In genomic region chr12:52181757-52182156, GRCh38 we compare ENCODE assay signal across 9 cellular contexts. TPM values are rescaled to one million over a fixed set of nuclear protein-coding genes. Genes with fewer than 3 reads are reported as not detected.
DNase-seq lines count a peak whose midpoint lies in the region; ATAC-seq, FAIRE-seq and TF ChIP-seq lines count a peak whose summit lies in the region.
"Had no signal": no experiment of that assay in that cellular context is flagged by ENCODE, and none has a peak within 500 bp of the region (broad histone marks: within the 10 kb centered on the region; RNA-seq: fewer than 3 reads in every experiment).

No MANE protein-coding gene starts in this region.

- H3K4me1 ChIP-seq in foreskin keratinocyte = peaks cover 27% of the 10 kb centered on the region

- DNase-seq in AG09309 (ENCODE audit: low read depth) (peak; percentile 29), HTR-8/SVneo (ENCODE audit: insufficient read length, low spot score) (peak; percentile 87), RPMI7951 (ENCODE audit: low read depth) (peak; percentile 81), foreskin keratinocyte (peak in 1 of 2 donors; percentile 50), NCI-H774 (lab: John Stamatoyannopoulos, UW) (no peak), inferior parietal cortex (ENCODE audit: extremely low spot score) (no peak)
- DNase-seq: activated CD4-positive, alpha-beta T cell treated with anti-CD3 and anti-CD28 coated beads for 4 hours had no signal

- ATAC-seq in foreskin keratinocyte = peak; percentile 14
- no peak for ATAC-seq in GM19452 (IDR thresholded peaks at IDR 0.05; ENCODE audit: unreplicated experiment)
- ATAC-seq in HG03565 (IDR thresholded peaks at IDR 0.05; ENCODE audit: unreplicated experiment) = no peak

- peak; percentile 83 for FAIRE-seq in HTR-8/SVneo (lab: Jason Lieb, UNC)

- no peak overlapping the region for H3K27ac ChIP-seq in foreskin keratinocyte

- no peaks in the 10 kb centered on the region for H3K27me3 ChIP-seq in foreskin keratinocyte

- no peak for TF ChIP-seq CTCF in AG09309 (IDR thresholded peaks at IDR 0.05; ENCODE audit: control insufficient read depth, insufficient read depth, low read depth, low read length, missing control alignments)
- TF ChIP-seq CTCF in foreskin keratinocyte (conservative IDR thresholded peaks at IDR 0.05) = no peak

- H3K4me3 ChIP-seq in AG09309 (ENCODE audit: control insufficient read depth, low read depth, low read length) = no peak overlapping the region

RNA-seq across cellular contexts. Expression of gene KRT80, which starts 10.1 kb away (rescaled TPM):
- total RNA-seq in RPMI7951 (2014; rRNA removed; shearing (Covaris generic)) = 1.3 and 2.1 TPM in 2 replicates
- 2.5 and 5.3 TPM in 2 replicates for total RNA-seq in foreskin keratinocyte
- 2.2 and 4.1 TPM in 2 replicates for polyA plus RNA-seq in foreskin keratinocyte

RNA-seq across cellular contexts. Expression of gene KRT7, which starts 51.3 kb away (rescaled TPM):
- total RNA-seq in RPMI7951 (2014; rRNA removed; shearing (Covaris generic)) = 0.68 and 2.3 TPM in 2 replicates
- total RNA-seq in foreskin keratinocyte = 512 and 2,317 TPM in 2 replicates
- polyA plus RNA-seq in foreskin keratinocyte = 509 and 2,315 TPM in 2 replicates

Comparison
In these comparisons a context has a peak if more than half of its experiments do, and no peak if none do; other contexts are left out.
1. DNase-seq: peak in AG09309 (single experiment), HTR-8/SVneo (single experiment) and RPMI7951 (single experiment); none in NCI-H774 (single experiment) and inferior parietal cortex (single experiment).
2. RNA of gene KRT7, which starts 51.3 kb away (total RNA-seq): 512 to 2,317 TPM in foreskin keratinocyte; 0.68 to 2.3 TPM in RPMI7951; every median in the first group is over 100 times any median in the second.